In the genomic region with DNA sequence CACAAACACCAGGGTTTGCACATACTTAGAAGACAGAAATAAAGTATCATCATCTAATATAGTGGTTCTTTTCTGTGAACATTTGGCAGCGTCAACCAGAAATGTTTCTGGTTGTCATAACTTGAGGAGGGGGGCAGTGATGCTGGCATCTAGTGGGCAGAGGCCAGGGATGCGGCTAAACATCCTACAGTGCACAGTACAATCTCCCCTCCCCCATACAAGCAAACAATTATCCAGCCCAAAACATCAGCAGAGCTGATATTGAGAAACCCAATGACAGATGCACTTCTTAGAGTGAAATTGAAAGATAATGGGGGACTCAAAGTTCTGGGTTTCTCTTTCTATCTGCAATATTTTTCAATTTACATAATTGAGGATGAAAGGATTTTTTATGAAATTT, we compare ENCODE assay signal across 28 cellular contexts. TPM values are rescaled to one million over a fixed set of nuclear protein-coding genes. Genes with fewer than 3 reads are reported as not detected.
DNase-seq lines count a peak whose midpoint lies in the region; ATAC-seq and TF ChIP-seq lines count a peak whose summit lies in the region.
"Had no signal": no experiment of that assay in that cellular context is flagged by ENCODE, and none has a peak within 500 bp of the region (broad histone marks: within the 10 kb centered on the region; RNA-seq: fewer than 3 reads in every experiment).

No MANE protein-coding gene starts in this region.

- intact Hi-C loops in natural killer cell (cut with micrococcal nuclease), result loop anchor here (2.0 kb wide), 1 partner anchor 119 kb away; no protein-coding TSS in a partner anchor
- intact Hi-C loops in PC-9 (cut with micrococcal nuclease; ENCODE audit: unreplicated experiment), result loop anchor here (5.0 kb wide), 3 partner anchors 124 to 374 kb away; a partner anchor contains a TSS
- intact Hi-C loops in transverse colon (cut with DNase I; ENCODE audit: low total_unique reads), result no loop called here

- peak overlapping the region; percentile 65 for H3K4me3 Mint-ChIP-seq in natural killer cell
- H3K4me3 Mint-ChIP-seq in natural killer cell treated with Interleukin-12 subunit alpha and Interleukin-12 subunit beta and Interleukin-15 and Interleukin-18, amount 100 ng/mL, for 72 hours, result no peak overlapping the region

- H2AFZ ChIP-seq in PC-9, result no peak overlapping the region

- no peak for TF ChIP-seq CTCF in natural killer cell (IDR thresholded peaks at IDR 0.05)
- TF ChIP-seq CTCF in PC-9 (conservative IDR thresholded peaks at IDR 0.05), result no peak
- TF ChIP-seq CTCF in transverse colon (IDR thresholded peaks at IDR 0.05), result no peak

- ATAC-seq in natural killer cell, result no peak
- ATAC-seq in natural killer cell treated with Interleukin-12 subunit alpha and Interleukin-12 subunit beta and Interleukin-15 and Interleukin-18, amount 100 ng/mL, for 72 hours, result no peak
- ATAC-seq: activated CD8-positive, alpha-beta T cell treated with anti-CD3 and anti-CD28 coated beads for 36 hours; PC-3; right cardiac atrium; T-cell had no signal

- H3K4me3 ChIP-seq in PC-9 (no peak overlapping the region), transverse colon (no peak overlapping the region)
- H3K4me3 ChIP-seq: BLaER1, dorsolateral prefrontal cortex, spleen had no signal

- H3K36me3 Mint-ChIP-seq in natural killer cell, result no peaks in the 10 kb centered on the region
- H3K36me3 Mint-ChIP-seq in natural killer cell treated with Interleukin-12 subunit alpha and Interleukin-12 subunit beta and Interleukin-15 and Interleukin-18, amount 100 ng/mL, for 72 hours, result peaks cover 4% of the 10 kb centered on the region

- H3K9me2 ChIP-seq in PC-9 (ENCODE audit: insufficient read depth), result no peaks in the 10 kb centered on the region

- no peak for TF ChIP-seq EP300 in transverse colon (IDR thresholded peaks at IDR 0.05; ENCODE audit: low read depth)

- WGBS in transverse colon (ENCODE audit: low coverage in 1 of 2), 2 donors, result 72% methylated on average over 2 of the region's 2 CpGs; no CpG with 5 or more reads in 1 of the 2 donors

- CTCF ChIA-PET in PC-9 (lab: Charles Lee), result no interaction called here

- peak; percentile 8 for DNase-seq in NCI-H2227 (lab: John Stamatoyannopoulos, UW; ENCODE audit: unreplicated experiment)
- DNase-seq in NCI-H2227 treated with DMSO at 0.1 percent for 48 hours (lab: John Stamatoyannopoulos, UW), result no peak
- DNase-seq in natural killer cell, result no peak
- no peak for DNase-seq in natural killer cell treated with Interleukin-12 subunit alpha and Interleukin-12 subunit beta and Interleukin-15 and Interleukin-18, amount 100 ng/mL, for 72 hours (ENCODE audit: low spot score)
- no peak for DNase-seq in PC-9
- no peak for DNase-seq in transverse colon
- DNase-seq in SIG-M5 treated with dmso at 0.1 percent for 504 hours (lab: John Stamatoyannopoulos, UW; ENCODE audit: unreplicated experiment), result no peak
- no peak for DNase-seq in hippocampal formation (lab: John Stamatoyannopoulos, UW)
- DNase-seq: ACHN; activated CD8-positive, alpha-beta T cell treated with anti-CD3 and anti-CD28 coated beads for 36 hours; activated gamma-delta T cell; brain microvascular endothelial cell; dorsolateral prefrontal cortex; H9; hypothalamus; NCI-H1694 treated with DMSO at 0.1 percent for 48 hours; NCI-H774; PC-3; posterior cingulate gyrus; right cardiac atrium; SIG-M5; spleen; stimulated activated CD4-positive, alpha-beta T cell treated with anti-CD3 and anti-CD28 coated beads, Interleukin-2, amount 100 ng/mL, for 48 hours; T-cell had no signal

- POLR2A ChIA-PET in PC-9 (lab: Charles Lee; ENCODE audit: unreplicated experiment), result no interaction called here

- no peaks in the 10 kb centered on the region for H3F3A ChIP-seq in PC-9 (ENCODE audit: insufficient read depth, low read depth)

- no peak overlapping the region for H3K27ac ChIP-seq in PC-9
- peak overlapping the region in 3 of 4 donors; percentile 84 to 94 (median 92) for H3K27ac ChIP-seq in transverse colon
- H3K27ac ChIP-seq: BLaER1, brain microvascular endothelial cell, spleen had no signal

- TF ChIP-seq POLR2A in transverse colon (IDR thresholded peaks at IDR 0.05), result no peak

- in situ Hi-C loops in transverse colon (cut with MboI; ENCODE audit: low pct_ligation_motif_present in 1 of 4, low pct_unique_long_range_greater_than_20kb in 1 of 4, low sequenced_read_pairs in 3 of 4), result no loop called here

- H4K20me1 ChIP-seq in PC-9 (ENCODE audit: insufficient read depth), result peaks cover 21% of the 10 kb centered on the region

- H3K9me3 ChIP-seq in PC-9 (ENCODE audit: insufficient read depth, low read depth) (no peaks in the 10 kb centered on the region), transverse colon (no peaks in the 10 kb centered on the region)
- H3K9me3 ChIP-seq: BLaER1, Caco-2, spleen had no signal

- H3K36me3 ChIP-seq in PC-9 (ENCODE audit: low read depth) (peaks cover 10% of the 10 kb centered on the region), transverse colon (no peaks in the 10 kb centered on the region)

- peaks cover 0 to 8% of the 10 kb centered on the region in 2 donors for H3K27me3 Mint-ChIP-seq in natural killer cell (ENCODE audit: low read depth in 2 of 2)
- peaks cover 0 to 3% of the 10 kb centered on the region in 2 donors for H3K27me3 Mint-ChIP-seq in natural killer cell treated with Interleukin-12 subunit alpha and Interleukin-12 subunit beta and Interleukin-15 and Interleukin-18, amount 100 ng/mL, for 72 hours
- H3K27me3 Mint-ChIP-seq: activated CD8-positive, alpha-beta T cell treated with anti-CD3 and anti-CD28 coated beads for 36 hours; IgD-negative memory B cell; memory B cell; T-cell had no signal

- H3K79me2 ChIP-seq in PC-9 (ENCODE audit: low read depth), result peaks cover 29% of the 10 kb centered on the region

- BruUV-seq in PC-9 (replicated peaks; lab: Mats Ljungman, UMichigan), result no TSS peak

- H3K4me1 Mint-ChIP-seq in natural killer cell, result peaks cover 22 to 23% of the 10 kb centered on the region in 2 donors
- peaks cover 28 to 35% of the 10 kb centered on the region in 2 donors for H3K4me1 Mint-ChIP-seq in natural killer cell treated with Interleukin-12 subunit alpha and Interleukin-12 subunit beta and Interleukin-15 and Interleukin-18, amount 100 ng/mL, for 72 hours (ENCODE audit: low read depth in 2 of 2)

- H3K4me2 ChIP-seq in PC-9, result peak overlapping the region; percentile 69; the same call in 1 of the 2 replicates

- H3K4me1 ChIP-seq in PC-9 (replicated peaks; ENCODE audit: insufficient read depth), result peaks cover 13% of the 10 kb centered on the region
- H3K4me1 ChIP-seq in transverse colon, result peaks cover 11 to 22% (median 16%) of the 10 kb centered on the region in 4 donors

- no peaks in the 10 kb centered on the region for H3K27me3 ChIP-seq in PC-9 (ENCODE audit: insufficient read depth, low read depth)
- H3K27me3 ChIP-seq in transverse colon, result no peaks in the 10 kb centered on the region
- H3K27me3 ChIP-seq: BLaER1, brain microvascular endothelial cell, spleen had no signal

- peak overlapping the region in 1 of 2 donors; percentile 94 for H3K27ac Mint-ChIP-seq in natural killer cell
- H3K27ac Mint-ChIP-seq in natural killer cell treated with Interleukin-12 subunit alpha and Interleukin-12 subunit beta and Interleukin-15 and Interleukin-18, amount 100 ng/mL, for 72 hours, result no peak overlapping the region
- H3K27ac Mint-ChIP-seq: H9, memory B cell had no signal

- H3K9me3 Mint-ChIP-seq in natural killer cell, result no peaks in the 10 kb centered on the region
- H3K9me3 Mint-ChIP-seq in natural killer cell treated with Interleukin-12 subunit alpha and Interleukin-12 subunit beta and Interleukin-15 and Interleukin-18, amount 100 ng/mL, for 72 hours, result no peaks in the 10 kb centered on the region
- H3K9me3 Mint-ChIP-seq: activated CD8-positive, alpha-beta T cell treated with anti-CD3 and anti-CD28 coated beads for 36 hours; memory B cell; T-cell had no signal

RNA-seq across cellular contexts. Expression of a gene that starts 1.9 kb away (rescaled TPM):
- total RNA-seq in natural killer cell, result 10 to 100 TPM; 31.6 to 57.2 (median 31.7) TPM
- 100 to 1,000 TPM in 1 of 2 donors, 10 to 100 TPM in 1; 93.4 to 112 TPM for total RNA-seq in natural killer cell treated with Interleukin-12 subunit alpha and Interleukin-12 subunit beta and Interleukin-15 and Interleukin-18, amount 100 ng/mL, for 72 hours
- total RNA-seq in PC-9 (2021), result 77.3 TPM in 2 replicates
- 10 to 100 TPM; 10.7 to 45.9 (median 19.9) TPM for total RNA-seq in transverse colon

RNA-seq across cellular contexts. Expression of a gene that starts 26.8 kb away (rescaled TPM):
- 1 to 10 TPM in 1 of 3 donors, under 1 TPM in 1, not detected in 1; 0.09 to 1.5 TPM for total RNA-seq in natural killer cell
- under 1 TPM; 0.17 TPM for total RNA-seq in natural killer cell treated with Interleukin-12 subunit alpha and Interleukin-12 subunit beta and Interleukin-15 and Interleukin-18, amount 100 ng/mL, for 72 hours
- not detected in 2 replicates for total RNA-seq in PC-9 (2021)
- total RNA-seq in transverse colon, result 1 to 10 TPM in 3 of 4 donors, not detected in 1; 2.1 to 4.4 (median 2.2) TPM
